ENCODE assay signal across 12 cellular contexts in the genomic region with DNA sequence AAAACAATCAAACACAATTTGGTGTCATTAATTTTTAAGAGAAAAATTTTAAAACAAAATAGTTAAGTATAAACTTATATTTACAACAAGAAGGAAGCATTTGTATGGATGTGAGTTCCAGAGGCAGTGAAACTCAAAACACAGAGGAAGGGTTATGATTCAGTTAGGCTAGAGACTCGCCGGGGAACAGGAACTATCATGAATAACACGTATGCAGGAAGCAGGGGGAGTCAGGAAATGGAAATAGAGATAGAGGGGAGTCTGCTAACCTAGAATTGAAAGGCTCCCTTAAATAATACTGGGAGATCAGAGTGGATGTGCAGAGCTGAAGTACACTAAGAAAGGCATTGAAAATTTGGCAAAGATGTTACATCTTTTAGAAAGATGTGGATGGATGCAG. TPM values are rescaled to one million over a fixed set of nuclear protein-coding genes. Genes with fewer than 3 reads are reported as not detected.
DNase-seq lines count a peak whose midpoint lies in the region; ATAC-seq and TF ChIP-seq lines count a peak whose summit lies in the region.
"Had no signal": no experiment of that assay in that cellular context is flagged by ENCODE, and none has a peak within 500 bp of the region (broad histone marks: within the 10 kb centered on the region; RNA-seq: fewer than 3 reads in every experiment).

No MANE protein-coding gene starts in this region.

- no peaks in the 10 kb centered on the region for H4K20me1 ChIP-seq in Loucy (ENCODE audit: insufficient read depth, low read length, poor library complexity, severe bottlenecking)

- H3K36me3 Mint-ChIP-seq in activated naive CD8-positive, alpha-beta T cell treated with anti-CD3 and anti-CD28 coated beads for 36 hours: peaks cover 15% of the 10 kb centered on the region
- no peaks in the 10 kb centered on the region for H3K36me3 Mint-ChIP-seq in natural killer cell
- peaks cover 2% of the 10 kb centered on the region for H3K36me3 Mint-ChIP-seq in nephron progenitor cell (ENCODE audit: low read depth)

- H3K9me3 Mint-ChIP-seq in activated naive CD8-positive, alpha-beta T cell treated with anti-CD3 and anti-CD28 coated beads for 36 hours: peaks cover 22% of the 10 kb centered on the region
- no peaks in the 10 kb centered on the region for H3K9me3 Mint-ChIP-seq in natural killer cell
- peaks cover 15% of the 10 kb centered on the region for H3K9me3 Mint-ChIP-seq in nephron progenitor cell
- H3K9me3 Mint-ChIP-seq: neural crest cell had no signal

- no peak for DNase-seq in GM12864 (ENCODE audit: low read depth)
- DNase-seq in activated naive CD8-positive, alpha-beta T cell treated with anti-CD3 and anti-CD28 coated beads for 36 hours: no peak
- DNase-seq in natural killer cell: no peak
- no peak for DNase-seq in nephron progenitor cell
- DNase-seq in stimulated activated CD4-positive, alpha-beta T cell treated with anti-CD3 and anti-CD28 coated beads, Interleukin-12 subunit alpha, Interleukin-12 subunit beta, amount 100 ng/mL, for 4 hours: no peak
- DNase-seq: DMS153, esophagus squamous epithelium, NCI-H1417, NCI-H526 treated with DMSO at 0.1 percent for 48 hours had no signal

- no peaks in the 10 kb centered on the region for H3K9me2 ChIP-seq in Loucy (replicated peaks; ENCODE audit: low read depth, low read length)

- H3K27ac Mint-ChIP-seq in activated naive CD8-positive, alpha-beta T cell treated with anti-CD3 and anti-CD28 coated beads for 36 hours: peak overlapping the region; percentile 82
- peak overlapping the region; percentile 70 to 85 for H3K27ac Mint-ChIP-seq in natural killer cell
- no peak overlapping the region for H3K27ac Mint-ChIP-seq in nephron progenitor cell

- intact Hi-C loops in natural killer cell (cut with micrococcal nuclease): no loop called here

- no peaks in the 10 kb centered on the region for H3K9me3 ChIP-seq in Loucy (ENCODE audit: insufficient read depth, low read depth, low read length)
- H3K9me3 ChIP-seq: esophagus squamous epithelium had no signal

- H3K4me1 Mint-ChIP-seq in activated naive CD8-positive, alpha-beta T cell treated with anti-CD3 and anti-CD28 coated beads for 36 hours: peaks cover 18% of the 10 kb centered on the region
- H3K4me1 Mint-ChIP-seq in natural killer cell (peaks cover 12 to 13% of the 10 kb centered on the region in 2 donors), nephron progenitor cell (no peaks in the 10 kb centered on the region)
- H3K4me1 Mint-ChIP-seq: neural crest cell had no signal

- peaks cover 20% of the 10 kb centered on the region for H3K27me3 ChIP-seq in Loucy (ENCODE audit: insufficient read depth, low read length, poor library complexity, severe bottlenecking)
- H3K27me3 ChIP-seq: esophagus squamous epithelium had no signal

- H3F3A ChIP-seq in Loucy (ENCODE audit: low read depth): no peaks in the 10 kb centered on the region

- no peaks in the 10 kb centered on the region for H3K4me1 ChIP-seq in Loucy (ENCODE audit: insufficient read depth, low read length, poor library complexity, severe bottlenecking)
- H3K4me1 ChIP-seq: esophagus squamous epithelium had no signal

- H3K4me3 Mint-ChIP-seq in activated naive CD8-positive, alpha-beta T cell treated with anti-CD3 and anti-CD28 coated beads for 36 hours: peak overlapping the region; percentile 44
- H3K4me3 Mint-ChIP-seq in natural killer cell (peak overlapping the region; percentile 74), nephron progenitor cell (no peak overlapping the region)
- H3K4me3 Mint-ChIP-seq: neural crest cell had no signal

- peak overlapping the region; percentile 46 for H3K4me2 ChIP-seq in Loucy (ENCODE audit: low read depth, low read length, poor library complexity, severe bottlenecking)

- ATAC-seq in natural killer cell: peak in 2 of 3 donors; percentile 43 to 54
- no peak for ATAC-seq in GM21825 (IDR thresholded peaks at IDR 0.05; ENCODE audit: unreplicated experiment)

- no peak for TF ChIP-seq CTCF in GM12864 (IDR thresholded peaks at IDR 0.05; ENCODE audit: low read depth, low read length, missing control alignments)
- TF ChIP-seq CTCF in Loucy (conservative IDR thresholded peaks at IDR 0.05; ENCODE audit: low read length): no peak
- no peak for TF ChIP-seq CTCF in natural killer cell (IDR thresholded peaks at IDR 0.05)
- no peak for TF ChIP-seq CTCF in nephron progenitor cell (IDR thresholded peaks at IDR 0.05)

- H2AFZ ChIP-seq in Loucy (ENCODE audit: low read length): peak overlapping the region; percentile 70

- H3K79me2 ChIP-seq in Loucy (ENCODE audit: insufficient read depth, low read length): no peaks in the 10 kb centered on the region

- H3K4me3 ChIP-seq in GM12864 (ENCODE audit: low read depth, low read length) (peak overlapping the region; percentile 21; the same call in 1 of the 2 replicates), Loucy (ENCODE audit: low read length, poor library complexity, severe bottlenecking) (no peak overlapping the region)
- H3K4me3 ChIP-seq: esophagus squamous epithelium had no signal

- no peaks in the 10 kb centered on the region for H3K27me3 Mint-ChIP-seq in activated naive CD8-positive, alpha-beta T cell treated with anti-CD3 and anti-CD28 coated beads for 36 hours
- peaks cover 5% of the 10 kb centered on the region in 2 donors for H3K27me3 Mint-ChIP-seq in natural killer cell (ENCODE audit: low read depth in 2 of 2)
- H3K27me3 Mint-ChIP-seq in nephron progenitor cell (ENCODE audit: low read depth, poor library complexity): peaks cover 5% of the 10 kb centered on the region

- H3K36me3 ChIP-seq in Loucy (ENCODE audit: insufficient read depth, low read length): no peaks in the 10 kb centered on the region
- H3K36me3 ChIP-seq: esophagus squamous epithelium had no signal

- H3K9ac ChIP-seq in Loucy (ENCODE audit: low read depth, low read length, poor library complexity, severe bottlenecking): no peak overlapping the region

RNA-seq across cellular contexts. Expression of a gene that starts 14.2 kb away (rescaled TPM):
- total RNA-seq in activated naive CD8-positive, alpha-beta T cell treated with anti-CD3 and anti-CD28 coated beads for 36 hours: 1 to 10 TPM; 4.2 to 5.1 TPM
- total RNA-seq in natural killer cell: 100 to 1,000 TPM in 1 of 3 donors, 10 to 100 TPM in 2; 42.8 to 123 (median 53.9) TPM

RNA-seq across cellular contexts. Expression of a gene that starts 33.3 kb away (rescaled TPM):
- total RNA-seq in activated naive CD8-positive, alpha-beta T cell treated with anti-CD3 and anti-CD28 coated beads for 36 hours: 1 to 10 TPM; 4.4 to 5.3 TPM
- 10 to 100 TPM in 2 of 3 donors, 1 to 10 TPM in 1; 7.0 to 46.7 (median 39.9) TPM for total RNA-seq in natural killer cell
- total RNA-seq: neural crest cell had no signal

Comparison
In these comparisons a context has a peak if more than half of its experiments do, and no peak if none do; other contexts are left out.
1. RNA of a gene that starts 14.2 kb away (total RNA-seq): 42.8 to 123 TPM in natural killer cell; 4.2 to 5.1 TPM in activated naive CD8-positive, alpha-beta T cell treated with anti-CD3 and anti-CD28 coated beads for 36 hours; every median in the first group is over 4 times any median in the second.